22 cellular contexts compared by ENCODE assay signal in genomic region chr15:92608866-92609700, GRCh38.
"Had no signal": no experiment of that assay in that cellular context is flagged by ENCODE, and none has a peak within 500 bp of the region (broad histone marks: within the 10 kb centered on the region; RNA-seq: fewer than 3 reads in every experiment).

No MANE protein-coding gene starts in this region.

- ATAC-seq: activated CD8-positive, alpha-beta memory T cell treated with anti-CD3 and anti-CD28 coated beads, Interleukin-2, amount 10 ng/mL, durations not matched to agents 7 days and 5 days; K562 had no signal

- H3K9me3 Mint-ChIP-seq: activated CD4-positive, alpha-beta T cell treated with anti-CD3 and anti-CD28 coated beads, Interleukin-2, amount 10 ng/mL, durations not matched to agents 24 days and 14 days; activated naive CD4-positive, alpha-beta T cell treated with anti-CD3 and anti-CD28 coated beads, Interleukin-2, amount 10 ng/mL, durations not matched to agents 7 days and 5 days; activated naive CD8-positive, alpha-beta T cell treated with anti-CD3 and anti-CD28 coated beads for 36 hours; activated T-cell treated with anti-CD3 and anti-CD28 coated beads, Interleukin-2, amount 50 U/mL, for 24 hours; activated T-helper 1 cell treated with anti-CD3 and anti-CD28 coated beads, Interleukin-12 subunit alpha, Interleukin-12 subunit beta, Interleukin-2, Interleukin-4 antibody, amounts not matched to agents 30 ng/mL and 10 ng/mL and 1 ng/mL, durations not matched to agents 14 hours and 24 hours and 36 hours; T-helper 1 cell treated with Interleukin-12 subunit alpha and Interleukin-12 subunit beta and Interleukin-4 antibody, amounts not matched to agents 30 μg/mL and 1 μg/mL, for 36 hours had no signal

- H3K4me3 Mint-ChIP-seq: activated B cell treated with CpG ODN at 0.5 μM for 24 hours; activated CD4-positive, alpha-beta T cell treated with anti-CD3 and anti-CD28 coated beads, Interleukin-2, amount 10 ng/mL, durations not matched to agents 24 days and 14 days; activated CD8-positive, alpha-beta memory T cell treated with anti-CD3 and anti-CD28 coated beads, Interleukin-2, amount 10 ng/mL, durations not matched to agents 7 days and 5 days; activated naive CD4-positive, alpha-beta T cell treated with anti-CD3 and anti-CD28 coated beads, Interleukin-2, amount 10 ng/mL, durations not matched to agents 7 days and 5 days; activated naive CD8-positive, alpha-beta T cell treated with anti-CD3 and anti-CD28 coated beads for 36 hours; activated T-cell treated with anti-CD3 and anti-CD28 coated beads, Interleukin-2, amount 50 U/mL, for 24 hours; activated T-helper 1 cell treated with anti-CD3 and anti-CD28 coated beads, Interleukin-12 subunit alpha, Interleukin-12 subunit beta, Interleukin-2, Interleukin-4 antibody, amounts not matched to agents 30 ng/mL and 10 ng/mL and 1 ng/mL, durations not matched to agents 14 hours and 24 hours and 36 hours; T-helper 1 cell treated with Interleukin-12 subunit alpha and Interleukin-12 subunit beta and Interleukin-4 antibody, amounts not matched to agents 30 μg/mL and 1 μg/mL, for 36 hours had no signal

- H3K27me3 Mint-ChIP-seq: activated B cell treated with CpG ODN at 0.5 μM for 24 hours; activated naive CD8-positive, alpha-beta T cell treated with anti-CD3 and anti-CD28 coated beads for 36 hours; activated T-cell treated with anti-CD3 and anti-CD28 coated beads, Interleukin-2, amount 50 U/mL, for 24 hours had no signal

- H3K4me1 Mint-ChIP-seq: activated B cell treated with CpG ODN at 0.5 μM for 24 hours; activated CD4-positive, alpha-beta T cell treated with anti-CD3 and anti-CD28 coated beads, Interleukin-2, amount 10 ng/mL, durations not matched to agents 24 days and 14 days; activated naive CD4-positive, alpha-beta T cell treated with anti-CD3 and anti-CD28 coated beads, Interleukin-2, amount 10 ng/mL, durations not matched to agents 7 days and 5 days; activated naive CD8-positive, alpha-beta T cell treated with anti-CD3 and anti-CD28 coated beads for 36 hours had no signal

- DNase-seq: activated B cell treated with CpG ODN at 0.5 μM for 24 hours; activated CD4-positive, alpha-beta T cell treated with anti-CD3 and anti-CD28 coated beads for 1 hour; activated CD4-positive, alpha-beta T cell treated with anti-CD3 and anti-CD28 coated beads, Interleukin-2, amount 10 ng/mL, durations not matched to agents 24 days and 14 days; activated CD4-positive, alpha-beta T cell treated with anti-CD3 and anti-CD28 coated beads, Interleukin-2, amount 50 U/mL, for 48 hours; activated CD8-positive, alpha-beta memory T cell treated with anti-CD3 and anti-CD28 coated beads, Interleukin-2, amount 10 ng/mL, durations not matched to agents 7 days and 5 days; activated gamma-delta T cell treated with Interleukin-2 at 50 U/mL for 16 hours; activated naive CD4-positive, alpha-beta T cell treated with anti-CD3 and anti-CD28 coated beads, Interleukin-2, amount 10 ng/mL, durations not matched to agents 7 days and 5 days; activated naive CD8-positive, alpha-beta T cell treated with anti-CD3 and anti-CD28 coated beads for 36 hours; activated T-cell treated with anti-CD3 and anti-CD28 coated beads, Interleukin-2, amount 50 U/mL, for 24 hours; central memory CD4-positive, alpha-beta T cell; Karpas-422; MM.1S; NCI-H1105; NCI-H1436; NCI-H1694 treated with DMSO at 0.1 percent for 48 hours; NCI-H2081; NCI-H510A treated with DMSO at 0.1 percent for 48 hours; SHP77 treated with DMSO at 0.1 percent for 48 hours; T-helper 9 cell had no signal

- H3K27ac Mint-ChIP-seq: activated B cell treated with CpG ODN at 0.5 μM for 24 hours; activated CD4-positive, alpha-beta T cell treated with anti-CD3 and anti-CD28 coated beads, Interleukin-2, amount 10 ng/mL, durations not matched to agents 24 days and 14 days; activated CD8-positive, alpha-beta memory T cell treated with anti-CD3 and anti-CD28 coated beads, Interleukin-2, amount 10 ng/mL, durations not matched to agents 7 days and 5 days; activated naive CD4-positive, alpha-beta T cell treated with anti-CD3 and anti-CD28 coated beads, Interleukin-2, amount 10 ng/mL, durations not matched to agents 7 days and 5 days; activated naive CD8-positive, alpha-beta T cell treated with anti-CD3 and anti-CD28 coated beads for 36 hours; activated T-cell treated with anti-CD3 and anti-CD28 coated beads, Interleukin-2, amount 50 U/mL, for 24 hours; activated T-helper 1 cell treated with anti-CD3 and anti-CD28 coated beads, Interleukin-12 subunit alpha, Interleukin-12 subunit beta, Interleukin-2, Interleukin-4 antibody, amounts not matched to agents 30 ng/mL and 10 ng/mL and 1 ng/mL, durations not matched to agents 14 hours and 24 hours and 36 hours; T-helper 1 cell treated with Interleukin-12 subunit alpha and Interleukin-12 subunit beta and Interleukin-4 antibody, amounts not matched to agents 30 μg/mL and 1 μg/mL, for 36 hours had no signal

- H3K4me3 ChIP-seq: K562 had no signal

- H3K36me3 Mint-ChIP-seq: activated CD8-positive, alpha-beta memory T cell treated with anti-CD3 and anti-CD28 coated beads, Interleukin-2, amount 10 ng/mL, durations not matched to agents 7 days and 5 days; activated naive CD4-positive, alpha-beta T cell treated with anti-CD3 and anti-CD28 coated beads, Interleukin-2, amount 10 ng/mL, durations not matched to agents 7 days and 5 days; activated naive CD8-positive, alpha-beta T cell treated with anti-CD3 and anti-CD28 coated beads for 36 hours had no signal
